ENCODE assay signal across 26 cellular contexts in the genomic region with DNA sequence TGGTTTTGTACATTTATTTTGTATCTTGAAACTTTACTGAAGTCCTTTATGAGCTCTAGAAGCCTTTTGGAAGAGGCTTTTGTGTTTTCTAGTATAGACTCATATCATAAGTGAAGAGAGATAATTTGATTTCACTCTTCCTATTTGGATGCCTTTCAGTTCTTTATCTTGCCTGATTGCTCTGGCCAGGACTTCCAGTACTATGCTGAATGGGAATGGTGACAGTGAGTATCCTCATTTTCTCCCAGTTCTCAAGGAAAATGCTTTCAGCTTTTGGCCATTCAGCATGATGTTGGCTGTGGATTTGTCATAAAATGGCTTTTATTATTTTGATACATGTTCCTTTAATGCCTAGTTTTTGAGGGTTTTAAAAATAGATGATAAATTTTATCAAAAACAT.
"Had no signal": no experiment of that assay in that cellular context is flagged by ENCODE, and none has a peak within 500 bp of the region (broad histone marks: within the 10 kb centered on the region; RNA-seq: fewer than 3 reads in every experiment).

No MANE protein-coding gene starts in this region.

- ATAC-seq: activated naive CD4-positive, alpha-beta T cell treated with anti-CD3 and anti-CD28 coated beads, Interleukin-2, amount 50 U/mL, for 72 hours; activated naive CD8-positive, alpha-beta T cell treated with anti-CD3 and anti-CD28 coated beads, Interleukin-2, amount 50 U/mL, for 24 hours; activated T-cell treated with anti-CD3 and anti-CD28 coated beads, Interleukin-2, amount 50 U/mL, for 4 hours; activated T-cell treated with anti-CD3 and anti-CD28 coated beads, Interleukin-2, amount 50 U/mL, for 72 hours; activated T-helper 17 cell treated with anti-CD3 and anti-CD28 coated beads, Interleukin-2, amount 50 U/mL, for 72 hours; body of pancreas had no signal

- DNase-seq: activated effector memory CD4-positive, alpha-beta T cell treated with anti-CD3 and anti-CD28 coated beads, Interleukin-2, amount 50 U/mL, for 16 hours; activated effector memory CD4-positive, alpha-beta T cell treated with Interleukin-2 at 50 U/mL for 16 hours; activated gamma-delta T cell; activated gamma-delta T cell treated with Interleukin-2 at 50 U/mL for 16 hours; activated naive CD4-positive, alpha-beta T cell; activated naive CD4-positive, alpha-beta T cell treated with anti-CD3 and anti-CD28 coated beads for 36 hours; activated naive CD4-positive, alpha-beta T cell treated with anti-CD3 and anti-CD28 coated beads, Interleukin-2, amount 10 ng/mL, durations not matched to agents 7 days and 5 days; activated naive CD4-positive, alpha-beta T cell treated with anti-CD3 and anti-CD28 coated beads, Interleukin-2, amount 50 U/mL, for 16 hours; activated naive CD4-positive, alpha-beta T cell treated with Interleukin-2 at 50 U/mL for 16 hours; activated naive CD8-positive, alpha-beta T cell treated with anti-CD3 and anti-CD28 coated beads for 36 hours; activated naive CD8-positive, alpha-beta T cell treated with anti-CD3 and anti-CD28 coated beads, Interleukin-2, amount 10 ng/mL, durations not matched to agents 7 days and 5 days; activated naive CD8-positive, alpha-beta T cell treated with anti-CD3 and anti-CD28 coated beads, Interleukin-2, amount 50 U/mL, for 24 hours; activated T-cell treated with anti-CD3 and anti-CD28 coated beads, Interleukin-2, amount 50 U/mL, for 24 hours; activated T-cell treated with anti-CD3 and anti-CD28 coated beads, Interleukin-2, amount 50 U/mL, for 4 hours; activated T-cell treated with anti-CD3 and anti-CD28 coated beads, Interleukin-2, amount 50 U/mL, for 48 hours; activated T-cell treated with anti-CD3 and anti-CD28 coated beads, Interleukin-2, amount 50 U/mL, for 72 hours; adrenal gland; amniotic stem cell; amygdala; anterior cingulate cortex; aorta; body of pancreas; brain microvascular endothelial cell; central memory CD4-positive, alpha-beta T cell had no signal
